1 cellular context compared by ENCODE assay signal in genomic region chr11:67492069-67492727, GRCh38.
TF ChIP-seq lines count a peak whose summit lies in the region.

No MANE protein-coding gene starts in this region.

TF ChIP-seq in SK-N-SH treated with all-trans-retinoic acid at 6 μM for 48 hours, 23 proteins besides CTCF, POLR2A, EP300 and RAD21 (continued from another document):
- TF ChIP-seq, protein P1, sequence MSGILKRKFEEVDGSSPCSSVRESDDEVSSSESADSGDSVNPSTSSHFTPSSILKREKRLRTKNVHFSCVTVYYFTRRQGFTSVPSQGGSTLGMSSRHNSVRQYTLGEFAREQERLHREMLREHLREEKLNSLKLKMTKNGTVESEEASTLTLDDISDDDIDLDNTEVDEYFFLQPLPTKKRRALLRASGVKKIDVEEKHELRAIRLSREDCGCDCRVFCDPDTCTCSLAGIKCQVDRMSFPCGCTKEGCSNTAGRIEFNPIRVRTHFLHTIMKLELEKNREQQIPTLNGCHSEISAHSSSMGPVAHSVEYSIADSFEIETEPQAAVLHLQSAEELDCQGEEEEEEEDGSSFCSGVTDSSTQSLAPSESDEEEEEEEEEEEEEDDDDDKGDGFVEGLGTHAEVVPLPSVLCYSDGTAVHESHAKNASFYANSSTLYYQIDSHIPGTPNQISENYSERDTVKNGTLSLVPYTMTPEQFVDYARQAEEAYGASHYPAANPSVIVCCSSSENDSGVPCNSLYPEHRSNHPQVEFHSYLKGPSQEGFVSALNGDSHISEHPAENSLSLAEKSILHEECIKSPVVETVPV (CRISPR knock-in tag; IDR thresholded peaks at IDR 0.05) = no peak
- TF ChIP-seq ZFP3 (CRISPR knock-in tag; IDR thresholded peaks at IDR 0.05) (no peak), ZC3H10 (CRISPR knock-in tag; IDR thresholded peaks at IDR 0.05) (no peak), ISL1 (CRISPR knock-in tag; IDR thresholded peaks at IDR 0.05) (no peak), GLIS3 (CRISPR knock-in tag; IDR thresholded peaks at IDR 0.05) (no peak), TOX (CRISPR knock-in tag; IDR thresholded peaks at IDR 0.05; ENCODE audit: borderline replicate concordance) (no peak)
